In genomic region chrX:41108684-41109205, GRCh38 we compare ENCODE assay signal across 15 cellular contexts. TPM values are rescaled to one million over a fixed set of nuclear protein-coding genes. Genes with fewer than 3 reads are reported as not detected.
DNase-seq lines count a peak whose midpoint lies in the region; ATAC-seq and TF ChIP-seq lines count a peak whose summit lies in the region.
"Had no signal": no experiment of that assay in that cellular context is flagged by ENCODE, and none has a peak within 500 bp of the region (broad histone marks: within the 10 kb centered on the region; RNA-seq: fewer than 3 reads in every experiment).

No MANE protein-coding gene starts in this region.

- H3K27ac Mint-ChIP-seq in osteocyte (ENCODE audit: unreplicated experiment): peak overlapping the region; percentile 40
- H3K27ac Mint-ChIP-seq: activated CD8-positive, alpha-beta memory T cell treated with anti-CD3 and anti-CD28 coated beads, Interleukin-2, amount 10 ng/mL, durations not matched to agents 7 days and 5 days had no signal

- ATAC-seq in GM18517 (IDR thresholded peaks at IDR 0.05; ENCODE audit: unreplicated experiment): no peak
- ATAC-seq: activated CD8-positive, alpha-beta memory T cell treated with anti-CD3 and anti-CD28 coated beads, Interleukin-2, amount 10 ng/mL, durations not matched to agents 7 days and 5 days; mucosa of descending colon had no signal

- H3K4me3 ChIP-seq in HUES64 (ENCODE audit: low read length): peak overlapping the region; percentile 32; the same call in 1 of the 2 replicates
- H3K4me3 ChIP-seq in iPS-15b (ENCODE audit: low read depth, low read length): peak overlapping the region; percentile 33
- H3K4me3 ChIP-seq: breast epithelium, mucosa of descending colon, tibial artery had no signal

- H3K36me3 ChIP-seq in HUES64 (ENCODE audit: insufficient read depth, low read length) (no peaks in the 10 kb centered on the region), iPS-15b (ENCODE audit: control insufficient read depth, insufficient read depth, low read length) (no peaks in the 10 kb centered on the region)
- H3K36me3 ChIP-seq: breast epithelium, tibial artery had no signal

- H3K4me3 Mint-ChIP-seq in osteocyte (ENCODE audit: unreplicated experiment): no peak overlapping the region
- H3K4me3 Mint-ChIP-seq: activated CD8-positive, alpha-beta memory T cell treated with anti-CD3 and anti-CD28 coated beads, Interleukin-2, amount 10 ng/mL, durations not matched to agents 7 days and 5 days; activated naive CD4-positive, alpha-beta T cell treated with anti-CD3 and anti-CD28 coated beads, Interleukin-2, amount 10 ng/mL, durations not matched to agents 7 days and 5 days had no signal

- H3K9me3 ChIP-seq in HUES64 (ENCODE audit: insufficient read depth, low read depth, low read length) (no peaks in the 10 kb centered on the region), iPS-15b (ENCODE audit: control insufficient read depth, insufficient read depth, low read length) (no peaks in the 10 kb centered on the region)
- H3K9me3 ChIP-seq: mucosa of descending colon, tibial artery had no signal

- H3K27ac ChIP-seq in HUES64 (ENCODE audit: low read depth, low read length): peak overlapping the region; percentile 62; the same call in 1 of the 2 replicates
- H3K27ac ChIP-seq: breast epithelium, C4-2B, tibial artery had no signal

- WGBS in HUES64: 16% methylated on average over 3 of the region's 4 CpGs

- TF ChIP-seq CTCF in osteocyte (IDR thresholded peaks at IDR 0.05): no peak

- H3K27me3 ChIP-seq in HUES64 (ENCODE audit: insufficient read depth, low read length) (no peaks in the 10 kb centered on the region), iPS-15b (ENCODE audit: control insufficient read depth, insufficient read depth, low read length) (no peaks in the 10 kb centered on the region)
- H3K27me3 ChIP-seq: tibial artery had no signal

- H3K27me3 Mint-ChIP-seq in osteocyte (ENCODE audit: unreplicated experiment): no peaks in the 10 kb centered on the region
- H3K27me3 Mint-ChIP-seq: activated CD8-positive, alpha-beta memory T cell treated with anti-CD3 and anti-CD28 coated beads, Interleukin-2, amount 10 ng/mL, durations not matched to agents 7 days and 5 days; activated naive CD4-positive, alpha-beta T cell treated with anti-CD3 and anti-CD28 coated beads, Interleukin-2, amount 10 ng/mL, durations not matched to agents 7 days and 5 days had no signal

- H3K4me1 Mint-ChIP-seq in osteocyte (ENCODE audit: unreplicated experiment): peaks cover 44% of the 10 kb centered on the region

- DNase-seq in ELF-1 (ENCODE audit: low read depth, low spot score): peak; percentile 69
- DNase-seq in osteocyte (ENCODE audit: extremely low spot score, unreplicated experiment): no peak
- no peak for DNase-seq in activated CD4-positive, CD25-positive, alpha-beta regulatory T cell treated with anti-CD3 and anti-CD28 coated beads, Interleukin-2, amount 50 U/mL, for 72 hours
- no peak for DNase-seq in NCI-H2196 treated with DMSO at 0.1 percent for 48 hours (lab: John Stamatoyannopoulos, UW; ENCODE audit: unreplicated experiment)
- DNase-seq: activated CD8-positive, alpha-beta memory T cell treated with anti-CD3 and anti-CD28 coated beads, Interleukin-2, amount 10 ng/mL, durations not matched to agents 7 days and 5 days; activated naive CD4-positive, alpha-beta T cell treated with anti-CD3 and anti-CD28 coated beads, Interleukin-2, amount 10 ng/mL, durations not matched to agents 7 days and 5 days; mucosa of descending colon; NCI-H2171 treated with DMSO at 0.1 percent for 48 hours; stimulated activated CD4-positive, alpha-beta T cell treated with anti-CD3 and anti-CD28 coated beads, Interleukin-1b, Interleukin-23, amount 100 ng/mL, for 48 hours; tibial artery had no signal

- peaks cover 7% of the 10 kb centered on the region for H3K36me3 Mint-ChIP-seq in osteocyte (ENCODE audit: unreplicated experiment)

- H3K9ac ChIP-seq in HUES64 (ENCODE audit: low read depth, low read length) (no peak overlapping the region), iPS-15b (ENCODE audit: low read depth, low read length) (no peak overlapping the region)

- H3K4me1 ChIP-seq in HUES64 (ENCODE audit: insufficient read depth, low read length): peaks cover 48% of the 10 kb centered on the region
- peaks cover 49% of the 10 kb centered on the region for H3K4me1 ChIP-seq in iPS-15b (ENCODE audit: control insufficient read depth, insufficient read depth, low read length)
- H3K4me1 ChIP-seq: breast epithelium had no signal

- peaks cover 12% of the 10 kb centered on the region for H3K9me3 Mint-ChIP-seq in osteocyte (ENCODE audit: unreplicated experiment)

RNA-seq across cellular contexts. Expression of gene USP9X, which starts 23.5 kb away (rescaled TPM):
- 61.6 TPM for polyA plus RNA-seq in HUES64 (2013, experiment 1 of 2)
- 71.3 TPM for polyA plus RNA-seq in HUES64 (2013, experiment 2 of 2)
- total RNA-seq in osteocyte: 80.4 and 89.2 TPM in 2 replicates
